In genomic region chr16:85989376-85989775, GRCh38 we compare ENCODE assay signal across 24 cellular contexts.
DNase-seq lines count a peak whose midpoint lies in the region; ATAC-seq, FAIRE-seq and TF ChIP-seq lines count a peak whose summit lies in the region.
"Had no signal": no experiment of that assay in that cellular context is flagged by ENCODE, and none has a peak within 500 bp of the region (broad histone marks: within the 10 kb centered on the region; RNA-seq: fewer than 3 reads in every experiment).

No MANE protein-coding gene starts in this region.

- peaks cover 7% of the 10 kb centered on the region for H3K27me3 Mint-ChIP-seq in activated T-cell treated with anti-CD3 and anti-CD28 coated beads, Interleukin-2, amount 50 U/mL, for 72 hours (ENCODE audit: low read depth)
- H3K27me3 Mint-ChIP-seq in activated naive CD8-positive, alpha-beta T cell treated with anti-CD3 and anti-CD28 coated beads for 36 hours, result no peaks in the 10 kb centered on the region

- no peaks in the 10 kb centered on the region for H3K9me3 Mint-ChIP-seq in activated T-cell treated with anti-CD3 and anti-CD28 coated beads, Interleukin-2, amount 50 U/mL, for 72 hours
- peaks cover 5% of the 10 kb centered on the region for H3K9me3 Mint-ChIP-seq in activated naive CD8-positive, alpha-beta T cell treated with anti-CD3 and anti-CD28 coated beads for 36 hours
- H3K9me3 Mint-ChIP-seq in stimulated activated effector memory CD8-positive, alpha-beta T cell treated with anti-CD3 and anti-CD28 coated beads, Interleukin-12 subunit alpha, Interleukin-12 subunit beta, amount 100 ng/mL, for 72 hours, result no peaks in the 10 kb centered on the region
- H3K9me3 Mint-ChIP-seq: brain had no signal

- peaks cover 72% of the 10 kb centered on the region for H3K4me1 Mint-ChIP-seq in activated T-cell treated with anti-CD3 and anti-CD28 coated beads, Interleukin-2, amount 50 U/mL, for 72 hours (ENCODE audit: low read depth)
- H3K4me1 Mint-ChIP-seq in activated naive CD8-positive, alpha-beta T cell treated with anti-CD3 and anti-CD28 coated beads for 36 hours, result peaks cover 81% of the 10 kb centered on the region
- peaks cover 57% of the 10 kb centered on the region for H3K4me1 Mint-ChIP-seq in stimulated activated effector memory CD8-positive, alpha-beta T cell treated with anti-CD3 and anti-CD28 coated beads, Interleukin-12 subunit alpha, Interleukin-12 subunit beta, amount 100 ng/mL, for 72 hours
- H3K4me1 Mint-ChIP-seq: brain had no signal

- no peaks in the 10 kb centered on the region for H4K20me1 ChIP-seq in GM23248 (ENCODE audit: insufficient read depth)

- H3K4me3 ChIP-seq in GM23248, result no peak overlapping the region
- H3K4me3 ChIP-seq: adrenal gland, lower lobe of right lung, prostate gland, suprapubic skin had no signal

- no peaks in the 10 kb centered on the region for H3K9me3 ChIP-seq in GM23248 (ENCODE audit: low read depth)
- H3K9me3 ChIP-seq: adrenal gland, lower lobe of right lung, prostate gland, suprapubic skin had no signal

- H3K27me3 ChIP-seq in GM23248 (replicated peaks; ENCODE audit: insufficient read depth), result peaks cover 96% of the 10 kb centered on the region

- no peaks in the 10 kb centered on the region for H3F3A ChIP-seq in GM23248 (ENCODE audit: insufficient read depth)

- H3K36me3 ChIP-seq in GM23248 (ENCODE audit: low read depth), result no peaks in the 10 kb centered on the region
- H3K36me3 ChIP-seq: adrenal gland, lower lobe of right lung, prostate gland, suprapubic skin had no signal

- H3K4me3 Mint-ChIP-seq in activated T-cell treated with anti-CD3 and anti-CD28 coated beads, Interleukin-2, amount 50 U/mL, for 72 hours, result peak overlapping the region; percentile 81 to 85
- peak overlapping the region; percentile 65 for H3K4me3 Mint-ChIP-seq in activated naive CD8-positive, alpha-beta T cell treated with anti-CD3 and anti-CD28 coated beads for 36 hours
- peak overlapping the region; percentile 56 for H3K4me3 Mint-ChIP-seq in stimulated activated effector memory CD8-positive, alpha-beta T cell treated with anti-CD3 and anti-CD28 coated beads, Interleukin-12 subunit alpha, Interleukin-12 subunit beta, amount 100 ng/mL, for 72 hours
- H3K4me3 Mint-ChIP-seq: brain, CD14-positive monocyte had no signal

- no peaks in the 10 kb centered on the region for H3K36me3 Mint-ChIP-seq in activated T-cell treated with anti-CD3 and anti-CD28 coated beads, Interleukin-2, amount 50 U/mL, for 72 hours (ENCODE audit: insufficient read depth in 2 of 2)
- H3K36me3 Mint-ChIP-seq in activated naive CD8-positive, alpha-beta T cell treated with anti-CD3 and anti-CD28 coated beads for 36 hours, result peaks cover 6% of the 10 kb centered on the region
- H3K36me3 Mint-ChIP-seq in stimulated activated effector memory CD8-positive, alpha-beta T cell treated with anti-CD3 and anti-CD28 coated beads, Interleukin-12 subunit alpha, Interleukin-12 subunit beta, amount 100 ng/mL, for 72 hours, result no peaks in the 10 kb centered on the region
- H3K36me3 Mint-ChIP-seq: brain, CD14-positive monocyte had no signal

- H3K79me2 ChIP-seq in GM23248 (ENCODE audit: insufficient read depth), result no peaks in the 10 kb centered on the region

- ATAC-seq in activated T-cell treated with anti-CD3 and anti-CD28 coated beads, Interleukin-2, amount 50 U/mL, for 72 hours (replicated peaks in 1 of 2), result no peak
- ATAC-seq in stimulated activated effector memory CD8-positive, alpha-beta T cell treated with anti-CD3 and anti-CD28 coated beads, Interleukin-12 subunit alpha, Interleukin-12 subunit beta, amount 100 ng/mL, for 72 hours, result no peak
- ATAC-seq in HG03520 (IDR thresholded peaks at IDR 0.05; ENCODE audit: unreplicated experiment), result no peak
- ATAC-seq: lower lobe of right lung, SK-N-SH treated with all-trans-retinoic acid at 6 μM for 48 hours had no signal

- peak overlapping the region; percentile 86 for H3K27ac Mint-ChIP-seq in activated T-cell treated with anti-CD3 and anti-CD28 coated beads, Interleukin-2, amount 50 U/mL, for 72 hours
- H3K27ac Mint-ChIP-seq in activated naive CD8-positive, alpha-beta T cell treated with anti-CD3 and anti-CD28 coated beads for 36 hours, result peak overlapping the region; percentile 98
- H3K27ac Mint-ChIP-seq in stimulated activated effector memory CD8-positive, alpha-beta T cell treated with anti-CD3 and anti-CD28 coated beads, Interleukin-12 subunit alpha, Interleukin-12 subunit beta, amount 100 ng/mL, for 72 hours, result peak overlapping the region; percentile 82
- H3K27ac Mint-ChIP-seq: brain had no signal

- H3K4me2 ChIP-seq in GM23248 (ENCODE audit: unreplicated experiment), result no peak overlapping the region

- no peak overlapping the region for H2AFZ ChIP-seq in GM23248

- in situ Hi-C loops in GM23248 (cut with MboI), result loop anchor here (10.0 kb wide), 1 partner anchor 165 kb away; no protein-coding TSS in a partner anchor

- no peak for DNase-seq in activated T-cell treated with anti-CD3 and anti-CD28 coated beads, Interleukin-2, amount 50 U/mL, for 72 hours
- DNase-seq in activated T-cell treated with anti-CD3 and anti-CD28 coated beads, Interleukin-2, amount 50 U/mL, for 1 hour, result no peak
- DNase-seq in GM12891 (ENCODE audit: insufficient read length, low spot score) (no peak), H4 (ENCODE audit: low spot score) (no peak), GM23248 (no peak)
- DNase-seq in activated naive CD8-positive, alpha-beta T cell treated with anti-CD3 and anti-CD28 coated beads for 36 hours, result no peak
- no peak for DNase-seq in stimulated activated effector memory CD8-positive, alpha-beta T cell treated with anti-CD3 and anti-CD28 coated beads, Interleukin-12 subunit alpha, Interleukin-12 subunit beta, amount 100 ng/mL, for 72 hours (ENCODE audit: low spot score in 2 of 2)
- DNase-seq: activated CD4-positive, alpha-beta T cell treated with anti-CD3 and anti-CD28 coated beads, Interleukin-2, amount 50 U/mL, for 4 hours; adrenal gland; Calu3; effector CD4-positive, alpha-beta T cell; kidney glomerular epithelial cell; lower lobe of right lung; NCI-H1105 treated with DMSO at 0.1 percent for 48 hours; NCI-H2029 treated with DMSO at 0.1 percent for 48 hours; NCI-H345; NCI-H82 had no signal

- peak; percentile 16 for FAIRE-seq in GM12891 (lab: Jason Lieb, UNC)

- no peaks in the 10 kb centered on the region for H3K4me1 ChIP-seq in GM23248 (ENCODE audit: insufficient read depth)
- H3K4me1 ChIP-seq: adrenal gland, prostate gland, suprapubic skin had no signal

- H3K27ac ChIP-seq in GM23248, result no peak overlapping the region
- H3K27ac ChIP-seq: adrenal gland, lower lobe of right lung, prostate gland, suprapubic skin, VCaP had no signal

- H3K9ac ChIP-seq in GM23248, result no peak overlapping the region

- no peak for TF ChIP-seq POLR2A in GM12891 (IDR thresholded peaks at IDR 0.05; ENCODE audit: low read depth, low read length)

- H3K9me2 ChIP-seq in GM23248 (ENCODE audit: insufficient read depth), result no peaks in the 10 kb centered on the region

- 56 to 62% methylated on average over 5 of the region's 5 CpGs for WGBS in GM23248 (ENCODE audit: low coverage in 1 of 2, low lambda C conversion rate in 2 of 2, missing lambda C conversion rate in 2 of 2), 2 experiments

TF ChIP-seq in GM12891, 5 proteins besides CTCF, POLR2A, EP300 and RAD21:
- TF ChIP-seq POU2F2 (IDR thresholded peaks at IDR 0.05; ENCODE audit: low read depth, low read length), result no peak
- TF ChIP-seq PAX5 (IDR thresholded peaks at IDR 0.05; ENCODE audit: insufficient read depth, low read length, severe bottlenecking), result no peak
- no peak for TF ChIP-seq POLR2AphosphoS5 (IDR thresholded peaks at IDR 0.05; ENCODE audit: low read depth, low read length)
- no peak for TF ChIP-seq SPI1 (IDR thresholded peaks at IDR 0.05; ENCODE audit: low read depth, low read length)
- TF ChIP-seq TAF1 (IDR thresholded peaks at IDR 0.05; ENCODE audit: low read depth, low read length), result no peak
